Comparison of ENCODE assay signal across 16 cellular contexts in genomic region chr22:45991108-45991507, GRCh38.
A peak's percentile ranks its signal among the peaks of the same experiment; 100 is the strongest.
DNase-seq lines count a peak whose midpoint lies in the region; ATAC-seq lines count a peak whose summit lies in the region.
"Had no signal": no experiment of that assay in that cellular context is flagged by ENCODE, and none has a peak within 500 bp of the region (broad histone marks: within the 10 kb centered on the region; RNA-seq: fewer than 3 reads in every experiment).

No MANE protein-coding gene starts in this region.

- DNase-seq in NCI-H82 (lab: John Stamatoyannopoulos, UW) (peak; percentile 40), NCI-H82 treated with DMSO at 0.1 percent for 48 hours (lab: John Stamatoyannopoulos, UW; ENCODE audit: unreplicated experiment) (no peak), NCI-H2171 treated with DMSO at 0.1 percent for 48 hours (lab: John Stamatoyannopoulos, UW) (peak; percentile 58), fibroblast of gingiva (ENCODE audit: low read depth) (peak; percentile 25), KBM-7 (no peak)
- DNase-seq: C1 segment of cervical spinal cord; CD4-positive, CD25-positive, alpha-beta regulatory T cell; DMS53; DND-41; EL; GOT3; H7; HFFc6 had no signal

- no peak for ATAC-seq in HG02870 (IDR thresholded peaks at IDR 0.05; ENCODE audit: unreplicated experiment)
- ATAC-seq: GM12878, HCT116 had no signal

- in situ Hi-C loops in KBM-7 (cut with MboI; ENCODE audit: low pct_unique_long_range_greater_than_20kb, low sequenced_read_pairs) = no loop called here

Comparison
In these comparisons a context has a peak if more than half of its experiments do, and no peak if none do; other contexts are left out.
1. DNase-seq: peak in NCI-H82 (single experiment), NCI-H2171 treated with DMSO at 0.1 percent for 48 hours (single experiment) and fibroblast of gingiva (single experiment); none in NCI-H82 treated with DMSO at 0.1 percent for 48 hours (single experiment) and KBM-7 (single experiment).